9 cellular contexts compared by ENCODE assay signal in genomic region chr10:111240348-111240747, GRCh38.
"Had no signal": no experiment of that assay in that cellular context is flagged by ENCODE, and none has a peak within 500 bp of the region (broad histone marks: within the 10 kb centered on the region; RNA-seq: fewer than 3 reads in every experiment).

No MANE protein-coding gene starts in this region.

- DNase-seq: GM23248, GOT3, H7, HFFc6, KG1 had no signal

- H3K4me3 ChIP-seq: GM23248, HAP-1, K562 had no signal

- ATAC-seq: HCT116, K562 had no signal

- H2AFZ ChIP-seq: GM23248 had no signal

- FAIRE-seq: HTR-8/SVneo, K562 had no signal

- H3K9me3 ChIP-seq: HAP-1 had no signal

- H3K4me1 ChIP-seq: HAP-1 had no signal

- H3K9ac ChIP-seq: GM23248 had no signal

- H3K36me3 ChIP-seq: HAP-1 had no signal

- H3K27ac ChIP-seq: GM23248 had no signal
